ENCODE assay signal across 15 cellular contexts in genomic region chr1:53145619-53145941, GRCh38. TPM values are rescaled to one million over a fixed set of nuclear protein-coding genes. Genes with fewer than 3 reads are reported as not detected.
DNase-seq lines count a peak whose midpoint lies in the region; ATAC-seq and TF ChIP-seq lines count a peak whose summit lies in the region.
"Had no signal": no experiment of that assay in that cellular context is flagged by ENCODE, and none has a peak within 500 bp of the region (broad histone marks: within the 10 kb centered on the region; RNA-seq: fewer than 3 reads in every experiment).

No MANE protein-coding gene starts in this region.

- CTCF ChIA-PET in A673 (lab: Charles Lee): interaction anchor here (0.6 kb wide), 1 partner anchor 264 kb away, joined by 4 read pairs; no protein-coding TSS in a partner anchor

- POLR2A ChIA-PET in A673 (lab: Charles Lee; ENCODE audit: low non-redundant PET): interaction anchor here (0.7 kb wide), 1 partner anchor 362 kb away, joined by 3 read pairs; no protein-coding TSS in a partner anchor

- peaks cover 25% of the 10 kb centered on the region for H3K4me1 ChIP-seq in A673 (ENCODE audit: insufficient read depth, low read length, poor library complexity, severe bottlenecking)
- H3K4me1 ChIP-seq in SJCRH30: peaks cover 19% of the 10 kb centered on the region
- H3K4me1 ChIP-seq in left lung: peaks cover 9 to 14% of the 10 kb centered on the region in 2 donors
- H3K4me1 ChIP-seq in psoas muscle: no peaks in the 10 kb centered on the region

- intact Hi-C loops in A673 (cut with micrococcal nuclease; ENCODE audit: unreplicated experiment) (no loop called here), left lung (cut with DNase I) (no loop called here), psoas muscle (cut with DNase I) (no loop called here)

- no peaks in the 10 kb centered on the region for H3K27me3 ChIP-seq in A673 (replicated peaks; ENCODE audit: insufficient read depth, low read depth, low read length, poor library complexity)
- H3K27me3 ChIP-seq in SJCRH30: no peaks in the 10 kb centered on the region
- no peaks in the 10 kb centered on the region for H3K27me3 ChIP-seq in left lung
- peaks cover 0 to 3% (median under 1%) of the 10 kb centered on the region in 3 donors for H3K27me3 ChIP-seq in psoas muscle (ENCODE audit: insufficient read depth in 3 of 3, low read length in 2 of 3)

- H3K27ac ChIP-seq in A673 (ENCODE audit: low read depth, low read length, poor library complexity, severe bottlenecking): peak overlapping the region; percentile 77
- H3K27ac ChIP-seq in SJCRH30: peak overlapping the region; percentile 78
- peak overlapping the region; percentile 68 to 81 for H3K27ac ChIP-seq in left lung
- H3K27ac ChIP-seq in psoas muscle: peak overlapping the region; percentile 30

- DNase-seq in A673 (ENCODE audit: low spot score) (no peak), SJCRH30 (no peak), left lung (no peak), psoas muscle (no peak), NCI-H1694 treated with DMSO at 0.1 percent for 48 hours (lab: John Stamatoyannopoulos, UW) (no peak), DMS79 (lab: John Stamatoyannopoulos, UW) (no peak), ureter (ENCODE audit: low spot score) (no peak)
- DNase-seq: activated CD4-positive, alpha-beta T cell treated with anti-CD3 and anti-CD28 coated beads for 48 hours; activated T-cell treated with anti-CD3 and anti-CD28 coated beads, Interleukin-2, amount 50 U/mL, for 24 hours; AML-193; DMS153; MV-4-11; NCI-H345; substantia nigra had no signal

- BruUV-seq in A673 (replicated peaks; lab: Mats Ljungman, UMichigan): no TSS peak

- 20 to 85% (median 66%) methylated on average over 5 of the region's 5 CpGs for WGBS in psoas muscle, 3 donors

- no peaks in the 10 kb centered on the region for H3K9me3 ChIP-seq in A673 (ENCODE audit: low read depth, low read length, poor library complexity, severe bottlenecking)
- no peaks in the 10 kb centered on the region for H3K9me3 ChIP-seq in SJCRH30 (replicated peaks)
- no peaks in the 10 kb centered on the region for H3K9me3 ChIP-seq in left lung
- H3K9me3 ChIP-seq in psoas muscle: no peaks in the 10 kb centered on the region

- TF ChIP-seq CTCF in A673 (conservative IDR thresholded peaks at IDR 0.05; ENCODE audit: low read depth, low read length) (no peak), left lung (IDR thresholded peaks at IDR 0.05) (no peak), psoas muscle (IDR thresholded peaks at IDR 0.05) (no peak)

- no peak for ATAC-seq in left lung
- ATAC-seq in psoas muscle: no peak
- no peak for ATAC-seq in HG03457 (IDR thresholded peaks at IDR 0.05; ENCODE audit: unreplicated experiment)

- no peak overlapping the region for H3K4me3 ChIP-seq in A673 (ENCODE audit: low read depth, low read length, poor library complexity, severe bottlenecking)
- H3K4me3 ChIP-seq in SJCRH30: peak overlapping the region; percentile 27
- H3K4me3 ChIP-seq in left lung: no peak overlapping the region
- no peak overlapping the region for H3K4me3 ChIP-seq in psoas muscle

- H3K36me3 ChIP-seq in A673 (ENCODE audit: insufficient read depth, low read length, poor library complexity, severe bottlenecking) (no peaks in the 10 kb centered on the region), SJCRH30 (no peaks in the 10 kb centered on the region), left lung (no peaks in the 10 kb centered on the region), psoas muscle (ENCODE audit: insufficient read depth in 1 of 2, low read depth in 1 of 2) (no peaks in the 10 kb centered on the region)

RNA-seq across cellular contexts. Expression of gene SLC1A7, which starts 3.1 kb away (rescaled TPM):
- total RNA-seq in A673 (2021): not detected in 2 replicates
- 0.04 TPM in 1 of 2 replicates, not detected in the other for total RNA-seq in SJCRH30 (2014; rRNA removed; shearing (Covaris generic))
- total RNA-seq in left lung: 1 to 10 TPM in 1 of 2 donors, under 1 TPM in 1; 0.44 to 1.2 TPM
- total RNA-seq in psoas muscle: 1 to 10 TPM in 2 of 4 donors, under 1 TPM in 2; 0.32 to 6.2 (median 0.77) TPM
- under 1 TPM; 0.04 to 0.59 (median 0.31) TPM for polyA plus RNA-seq in psoas muscle
- not detected for total RNA-seq in ureter

RNA-seq across cellular contexts. Expression of gene CPT2, which starts 51.0 kb away (rescaled TPM):
- total RNA-seq in A673 (2021) (17.0 and 18.7 TPM in 2 replicates), left lung (10 to 100 TPM; 19.1 to 31.4 TPM), psoas muscle (10 to 100 TPM; 18.7 to 31.6 (median 22.2) TPM), ureter (28.6 TPM)
- 19.0 and 20.0 TPM in 2 replicates for total RNA-seq in SJCRH30 (2014; rRNA removed; shearing (Covaris generic))
- 10 to 100 TPM in 1 of 3 donors, 1 to 10 TPM in 2; 8.1 to 16.8 (median 8.9) TPM for polyA plus RNA-seq in psoas muscle
